ENCODE assay signal across 14 cellular contexts in the genomic region with DNA sequence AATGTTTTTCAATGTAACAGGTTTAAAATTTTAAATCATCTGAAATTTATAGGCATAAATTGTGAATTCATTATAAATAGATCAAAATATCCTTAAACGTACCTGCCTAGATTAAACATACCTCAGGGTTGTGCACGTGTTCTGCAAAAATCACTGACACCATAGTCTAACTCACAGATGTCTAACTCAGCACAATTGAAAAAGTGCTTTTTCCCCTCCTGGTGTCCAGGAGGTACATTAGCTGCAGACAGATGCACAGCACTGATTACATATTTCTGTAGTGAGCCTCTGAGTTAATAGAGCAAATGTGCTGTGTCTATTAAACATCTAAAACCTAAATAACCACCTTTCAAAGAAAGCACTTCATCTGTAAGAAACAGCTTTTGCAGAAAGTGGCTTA. TPM values are rescaled to one million over a fixed set of nuclear protein-coding genes. Genes with fewer than 3 reads are reported as not detected.
DNase-seq lines count a peak whose midpoint lies in the region; ATAC-seq and TF ChIP-seq lines count a peak whose summit lies in the region.
"Had no signal": no experiment of that assay in that cellular context is flagged by ENCODE, and none has a peak within 500 bp of the region (broad histone marks: within the 10 kb centered on the region; RNA-seq: fewer than 3 reads in every experiment).

No MANE protein-coding gene starts in this region.

- H3K9me3 Mint-ChIP-seq in activated naive CD4-positive, alpha-beta T cell treated with anti-CD3 and anti-CD28 coated beads, Interleukin-2, amount 50 U/mL, for 72 hours: no peaks in the 10 kb centered on the region
- H3K9me3 Mint-ChIP-seq: CD4-positive, alpha-beta memory T cell had no signal

- DNase-seq in DMS 273 (lab: John Stamatoyannopoulos, UW; ENCODE audit: unreplicated experiment) (peak; percentile 11), DMS 273 treated with DMSO at 0.1 percent for 48 hours (lab: John Stamatoyannopoulos, UW) (no peak), GM23248 (no peak), SK-N-SH (peak; percentile 36), epithelial cell of prostate (ENCODE audit: low read depth, low spot score) (no peak), transverse colon (no peak)
- DNase-seq in activated naive CD4-positive, alpha-beta T cell treated with anti-CD3 and anti-CD28 coated beads, Interleukin-2, amount 50 U/mL, for 72 hours (ENCODE audit: low spot score in 2 of 2): no peak
- DNase-seq: CD4-positive, alpha-beta memory T cell; DMS53; GF-D8 had no signal

- no peaks in the 10 kb centered on the region for H3K27me3 ChIP-seq in GM23248 (replicated peaks; ENCODE audit: insufficient read depth)
- H3K27me3 ChIP-seq in SK-N-SH (ENCODE audit: insufficient read depth): no peaks in the 10 kb centered on the region
- no peaks in the 10 kb centered on the region for H3K27me3 ChIP-seq in transverse colon
- H3K27me3 ChIP-seq: BLaER1 had no signal

- no peak for TF ChIP-seq POLR2A in transverse colon (IDR thresholded peaks at IDR 0.05)

- TF ChIP-seq CTCF in SK-N-SH (IDR thresholded peaks at IDR 0.05) (no peak), transverse colon (IDR thresholded peaks at IDR 0.05) (no peak)

- H3K9ac ChIP-seq in GM23248 (no peak overlapping the region), SK-N-SH (no peak overlapping the region)
- H3K9ac ChIP-seq: BLaER1 had no signal

- H4K20me1 ChIP-seq in GM23248 (ENCODE audit: insufficient read depth) (no peaks in the 10 kb centered on the region), SK-N-SH (ENCODE audit: insufficient read depth) (peaks cover 4% of the 10 kb centered on the region)

- H3K9me3 ChIP-seq in GM23248 (ENCODE audit: low read depth): no peaks in the 10 kb centered on the region
- no peaks in the 10 kb centered on the region for H3K9me3 ChIP-seq in SK-N-SH
- no peaks in the 10 kb centered on the region for H3K9me3 ChIP-seq in transverse colon
- H3K9me3 ChIP-seq: BLaER1, HAP-1 had no signal

- CTCF ChIA-PET in SK-N-SH (lab: Yijun Ruan, JAX): interaction anchor here (1.3 to 2.0 kb wide), 2 partner anchors 75 to 89 kb away, joined by 3 to 7 read pairs; no protein-coding TSS in a partner anchor

- H3K4me2 ChIP-seq in GM23248 (ENCODE audit: unreplicated experiment) (no peak overlapping the region), SK-N-SH (no peak overlapping the region)
- H3K4me2 ChIP-seq: BLaER1 had no signal

- TF ChIP-seq EP300 in SK-N-SH (IDR thresholded peaks at IDR 0.05; ENCODE audit: borderline replicate concordance in 1 of 2, low read depth in 1 of 2, low read length in 1 of 2) (no peak), transverse colon (IDR thresholded peaks at IDR 0.05; ENCODE audit: low read depth) (no peak)

- H2AFZ ChIP-seq in GM23248: no peak overlapping the region
- H2AFZ ChIP-seq in SK-N-SH (ENCODE audit: low read depth): no peak overlapping the region

- TF ChIP-seq RAD21 in SK-N-SH (IDR thresholded peaks at IDR 0.05; ENCODE audit: low read length): peak; percentile 42

- peak overlapping the region in 1 of 2 donors; percentile 24 for H3K27ac Mint-ChIP-seq in activated naive CD4-positive, alpha-beta T cell treated with anti-CD3 and anti-CD28 coated beads, Interleukin-2, amount 50 U/mL, for 72 hours

- in situ Hi-C loops in GM23248 (cut with MboI) (no loop called here), transverse colon (cut with MboI; ENCODE audit: low pct_ligation_motif_present in 1 of 4, low pct_unique_long_range_greater_than_20kb in 1 of 4, low sequenced_read_pairs in 3 of 4) (no loop called here)

- 52 to 76% methylated on average over 2 of the region's 2 CpGs for WGBS in GM23248 (ENCODE audit: low coverage in 1 of 2, low lambda C conversion rate in 2 of 2, missing lambda C conversion rate in 2 of 2), 2 experiments
- WGBS in SK-N-SH (ENCODE audit: low lambda C conversion rate): 64% methylated on average over 2 of the region's 2 CpGs
- WGBS in transverse colon (ENCODE audit: low coverage in 1 of 2), 2 donors: 39 to 43% methylated on average over 2 of the region's 2 CpGs

- H3K4me3 ChIP-seq in GM23248 (no peak overlapping the region), SK-N-SH (ENCODE audit: low read depth in 2 of 2, low read length in 1 of 2) (no peak overlapping the region), transverse colon (no peak overlapping the region)
- H3K4me3 ChIP-seq: BLaER1, HAP-1 had no signal

- POLR2A ChIA-PET in SK-N-SH (lab: Yijun Ruan, JAX): no interaction called here

- peaks cover 61% of the 10 kb centered on the region for H3K79me2 ChIP-seq in GM23248 (ENCODE audit: insufficient read depth)
- peaks cover 33% of the 10 kb centered on the region; the same call in 1 of the 2 replicates for H3K79me2 ChIP-seq in SK-N-SH (ENCODE audit: insufficient read depth)

- intact Hi-C loops in transverse colon (cut with DNase I; ENCODE audit: low total_unique reads): no loop called here

- peaks cover 0 to 6% of the 10 kb centered on the region in 2 donors for H3K36me3 Mint-ChIP-seq in activated naive CD4-positive, alpha-beta T cell treated with anti-CD3 and anti-CD28 coated beads, Interleukin-2, amount 50 U/mL, for 72 hours

- no peaks in the 10 kb centered on the region for H3K9me2 ChIP-seq in GM23248 (ENCODE audit: insufficient read depth)
- H3K9me2 ChIP-seq in SK-N-SH: no peaks in the 10 kb centered on the region

- peak overlapping the region; percentile 57; the same call in 1 of the 2 replicates for H3K27ac ChIP-seq in GM23248
- H3K27ac ChIP-seq in SK-N-SH (ENCODE audit: low read depth in 2 of 2, low read length in 1 of 2): peak overlapping the region in 1 of 2 experiments; percentile 70; a peak in 3 of 4 replicates
- peak overlapping the region; percentile 44 for H3K27ac ChIP-seq in epithelial cell of prostate
- H3K27ac ChIP-seq in transverse colon: no peak overlapping the region
- H3K27ac ChIP-seq: BLaER1 had no signal

- H3K36me3 ChIP-seq in GM23248 (ENCODE audit: low read depth) (peaks cover 44% of the 10 kb centered on the region), SK-N-SH (replicated peaks in 1 of 2; ENCODE audit: control insufficient read depth in 1 of 2, insufficient read depth in 2 of 2, low read length in 1 of 2) (peaks cover 44 to 73% of the 10 kb centered on the region in 2 experiments), transverse colon (peaks cover 0 to 37% (median 11%) of the 10 kb centered on the region in 4 donors)

- H3F3A ChIP-seq in GM23248 (ENCODE audit: insufficient read depth): peaks cover 44% of the 10 kb centered on the region
- peaks cover 38% of the 10 kb centered on the region for H3F3A ChIP-seq in SK-N-SH (replicated peaks; ENCODE audit: insufficient read depth)

- H3K4me1 ChIP-seq in GM23248 (ENCODE audit: insufficient read depth) (peaks cover 19% of the 10 kb centered on the region), SK-N-SH (ENCODE audit: control insufficient read depth in 1 of 2, insufficient read depth in 2 of 2, low read depth in 1 of 2, low read length in 1 of 2) (peaks cover 0 to 10% of the 10 kb centered on the region in 2 experiments; a peak in 2 of 4 replicates), transverse colon (peaks cover 0 to 3% (median 0%) of the 10 kb centered on the region in 4 donors)
- H3K4me1 ChIP-seq: BLaER1, HAP-1 had no signal

- ATAC-seq in activated naive CD4-positive, alpha-beta T cell treated with anti-CD3 and anti-CD28 coated beads, Interleukin-2, amount 50 U/mL, for 72 hours: no peak
- ATAC-seq in GM19463 (IDR thresholded peaks at IDR 0.05; ENCODE audit: unreplicated experiment): no peak
- ATAC-seq: HepG2 had no signal

TF ChIP-seq in SK-N-SH, 30 proteins besides CTCF, POLR2A, EP300 and RAD21 (continues in another document):
- TF ChIP-seq SMC3 (IDR thresholded peaks at IDR 0.05; ENCODE audit: low read depth, low read length) (peak; percentile 18; the same call in 1 of the 2 replicates), MXI1 (IDR thresholded peaks at IDR 0.05; ENCODE audit: low read depth, low read length) (peak; percentile 87; the same call in 1 of the 2 replicates), IRF3 (IDR thresholded peaks at IDR 0.05; ENCODE audit: low read depth, low read length) (no peak), CHD2 (IDR thresholded peaks at IDR 0.05; ENCODE audit: low read length, partially characterized antibody) (peak; percentile 9)

RNA-seq across cellular contexts. Expression of gene UQCC5, which starts 10.7 kb away (rescaled TPM):
- total RNA-seq in GM23248 (2014; rRNA removed; shearing (Covaris generic)): 0.32 and 5.3 TPM in 2 replicates
- polyA plus RNA-seq in GM23248 (2016; fragmentation: Nextera tagmentation; extraction: Ambion mirVana): 60.7 and 64.2 TPM in 2 replicates
- 43.8 and 124 TPM in 2 replicates for polyA plus RNA-seq in SK-N-SH (2012; rRNA removed)
- 66.8 and 89.4 TPM in 2 replicates for polyA plus RNA-seq in SK-N-SH (2012; cell fraction: cytosol; rRNA removed)
- polyA plus RNA-seq in SK-N-SH (2012; cell fraction: nucleus; rRNA removed): 25.8 and 41.7 TPM in 2 replicates
- total RNA-seq in transverse colon: 10 to 100 TPM in 1 of 4 donors, 1 to 10 TPM in 2, not detected in 1; 2.6 to 22.1 (median 4.0) TPM
- 10 to 100 TPM; 14.1 to 16.8 TPM for total RNA-seq in activated naive CD4-positive, alpha-beta T cell treated with anti-CD3 and anti-CD28 coated beads, Interleukin-2, amount 50 U/mL, for 72 hours

RNA-seq across cellular contexts. Expression of gene NT5DC2, which starts 13.5 kb away (rescaled TPM):
- 111 and 134 TPM in 2 replicates for total RNA-seq in GM23248 (2014; rRNA removed; shearing (Covaris generic))
- polyA plus RNA-seq in GM23248 (2016; fragmentation: Nextera tagmentation; extraction: Ambion mirVana) (49.9 and 51.1 TPM in 2 replicates), SK-N-SH (2012; rRNA removed) (93.9 and 113 TPM in 2 replicates)
- 67.9 and 104 TPM in 2 replicates for polyA plus RNA-seq in SK-N-SH (2012; cell fraction: cytosol; rRNA removed)
- polyA plus RNA-seq in SK-N-SH (2012; cell fraction: nucleus; rRNA removed): 140 and 176 TPM in 2 replicates
- 10 to 100 TPM in 2 of 4 donors, 1 to 10 TPM in 1, not detected in 1; 5.5 to 16.7 (median 14.9) TPM for total RNA-seq in transverse colon
- 10 to 100 TPM; 26.5 to 30.6 TPM for total RNA-seq in activated naive CD4-positive, alpha-beta T cell treated with anti-CD3 and anti-CD28 coated beads, Interleukin-2, amount 50 U/mL, for 72 hours

RNA-seq across cellular contexts. Expression of gene STAB1, which starts 52.0 kb away (rescaled TPM):
- under 0.01 TPM in 1 of 2 replicates, not detected in the other for total RNA-seq in GM23248 (2014; rRNA removed; shearing (Covaris generic))
- not detected in 2 replicates for polyA plus RNA-seq in GM23248 (2016; fragmentation: Nextera tagmentation; extraction: Ambion mirVana)
- polyA plus RNA-seq in SK-N-SH (2012; rRNA removed): 0.03 and 0.05 TPM in 2 replicates
- 0.01 TPM in 2 replicates for polyA plus RNA-seq in SK-N-SH (2012; cell fraction: cytosol; rRNA removed)
- 0.12 and 0.32 TPM in 2 replicates for polyA plus RNA-seq in SK-N-SH (2012; cell fraction: nucleus; rRNA removed)
- 100 to 1,000 TPM in 1 of 4 donors, 10 to 100 TPM in 3; 42.6 to 152 (median 70.3) TPM for total RNA-seq in transverse colon
- total RNA-seq in activated naive CD4-positive, alpha-beta T cell treated with anti-CD3 and anti-CD28 coated beads, Interleukin-2, amount 50 U/mL, for 72 hours: under 1 TPM in 1 of 2 donors, not detected in 1; 0.36 TPM
- polyA plus RNA-seq: CD4-positive, alpha-beta memory T cell had no signal

Comparison
In these comparisons a context has a peak if more than half of its experiments do, and no peak if none do; other contexts are left out.
1. DNase-seq: peak in DMS 273 (single experiment) and SK-N-SH (single experiment); none in DMS 273 treated with DMSO at 0.1 percent for 48 hours (single experiment), GM23248 (single experiment), epithelial cell of prostate (single experiment), transverse colon (single experiment) and activated naive CD4-positive, alpha-beta T cell treated with anti-CD3 and anti-CD28 coated beads, Interleukin-2, amount 50 U/mL, for 72 hours (0 of 2).
2. H3K27ac ChIP-seq: peak in GM23248 (single experiment) and epithelial cell of prostate (single experiment); none in transverse colon (0 of 4).
3. RNA of gene STAB1, which starts 52.0 kb away (total RNA-seq): 42.6 to 152 TPM in transverse colon; 0.36 TPM in activated naive CD4-positive, alpha-beta T cell treated with anti-CD3 and anti-CD28 coated beads, Interleukin-2, amount 50 U/mL, for 72 hours and under 0.01 TPM in GM23248; every median in the first group is over 10 times any median in the second.